ENCODE assay signal across 26 cellular contexts in the genomic region with DNA sequence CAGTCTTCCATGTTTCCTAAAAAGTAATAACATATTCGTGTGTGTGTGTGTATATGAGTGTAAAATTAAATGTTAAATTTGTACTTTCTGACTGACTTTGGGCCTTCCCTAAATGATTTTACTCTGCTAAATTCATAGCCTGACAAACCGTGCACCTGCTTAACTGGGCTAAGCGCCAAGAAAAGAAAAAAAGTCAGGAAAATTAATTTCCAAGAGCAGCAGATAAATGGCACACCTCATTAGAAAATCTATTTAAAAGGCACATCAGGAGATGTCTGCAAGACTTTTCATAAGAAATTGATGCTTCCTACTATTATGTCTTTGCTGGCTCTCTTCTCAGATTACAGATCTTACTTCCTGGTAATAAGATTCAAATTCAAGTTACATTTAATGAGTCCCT.
DNase-seq lines count a peak whose midpoint lies in the region; ATAC-seq, FAIRE-seq and TF ChIP-seq lines count a peak whose summit lies in the region.
"Had no signal": no experiment of that assay in that cellular context is flagged by ENCODE, and none has a peak within 500 bp of the region (broad histone marks: within the 10 kb centered on the region; RNA-seq: fewer than 3 reads in every experiment).

No MANE protein-coding gene starts in this region.

- WGBS in small intestine, 3 donors, result 8 to 35% (median 19%) methylated on average over 3 of the region's 3 CpGs

- TF ChIP-seq CTCF in brain microvascular endothelial cell (IDR thresholded peaks at IDR 0.05; ENCODE audit: low read depth, low read length, missing control alignments), result no peak

- H3K4me1 ChIP-seq in small intestine (ENCODE audit: control insufficient read depth in 2 of 2, insufficient read depth in 1 of 2, low read depth in 1 of 2, low read length in 1 of 2), result no peaks in the 10 kb centered on the region
- H3K4me1 ChIP-seq: BE2C, gastroesophageal sphincter, left lung, upper lobe of left lung had no signal

- DNase-seq in NCI-H2196 (lab: John Stamatoyannopoulos, UW; ENCODE audit: unreplicated experiment) (peak; percentile 17), NCI-H2196 treated with DMSO at 0.1 percent for 48 hours (lab: John Stamatoyannopoulos, UW; ENCODE audit: unreplicated experiment) (no peak), NCI-H1694 (lab: John Stamatoyannopoulos, UW) (peak; percentile 22), NCI-H345 (lab: John Stamatoyannopoulos, UW) (peak; percentile 62), cerebellar nuclear complex (lab: John Stamatoyannopoulos, UW) (no peak), left ventricle myocardium superior (no peak), brain microvascular endothelial cell (no peak), small intestine (no peak)
- DNase-seq: activated CD4-positive, alpha-beta T cell treated with anti-CD3 and anti-CD28 coated beads, Interleukin-2, amount 50 U/mL, for 1 hour; activated naive CD4-positive, alpha-beta T cell treated with anti-CD3 and anti-CD28 coated beads for 36 hours; amygdala; BE2C; cortex of kidney; HCEC 1CT; hypothalamus; left lung; midbrain; natural killer cell; NCI-H1048; retina; T-helper 9 cell; upper lobe of left lung had no signal

- H3K27me3 ChIP-seq in brain microvascular endothelial cell (replicated peaks) (no peaks in the 10 kb centered on the region), small intestine (ENCODE audit: control insufficient read depth in 2 of 2, insufficient read depth in 2 of 2, low read length in 2 of 2) (no peaks in the 10 kb centered on the region)
- H3K27me3 ChIP-seq: BE2C, gastroesophageal sphincter, left lung, upper lobe of left lung had no signal

- no peak for FAIRE-seq in small intestine (lab: Jason Lieb, UNC)
- FAIRE-seq: bronchial epithelial cell, endometrium had no signal

- H3K9me3 ChIP-seq in small intestine (ENCODE audit: control insufficient read depth, low read depth), result peaks cover 1% of the 10 kb centered on the region
- H3K9me3 ChIP-seq: BE2C, gastroesophageal sphincter, left lung, upper lobe of left lung had no signal

- in situ Hi-C loops in brain microvascular endothelial cell (cut with HindIII; ENCODE audit: low pct_ligation_motif_present, low sequenced_read_pairs), result no loop called here

- H3K4me3 ChIP-seq in brain microvascular endothelial cell (ENCODE audit: low read depth, low read length) (no peak overlapping the region), small intestine (ENCODE audit: low read depth in 1 of 2, low read length in 2 of 2) (no peak overlapping the region)
- H3K4me3 ChIP-seq: gastroesophageal sphincter, left lung, upper lobe of left lung had no signal

- intact Hi-C loops in left ventricle myocardium superior (cut with micrococcal nuclease), result no loop called here

- H3K27ac ChIP-seq in brain microvascular endothelial cell (no peak overlapping the region), small intestine (ENCODE audit: low read depth in 1 of 2, low read length in 1 of 2) (no peak overlapping the region)
- H3K27ac ChIP-seq: gastroesophageal sphincter, HL-60, left lung, upper lobe of left lung had no signal

- ATAC-seq in left ventricle myocardium superior, result no peak
- ATAC-seq: gastroesophageal sphincter, left lung, natural killer cell had no signal

- H3K36me3 ChIP-seq in brain microvascular endothelial cell (replicated peaks) (no peaks in the 10 kb centered on the region), small intestine (ENCODE audit: control insufficient read depth in 2 of 2, insufficient read depth in 2 of 2, low read length in 2 of 2) (no peaks in the 10 kb centered on the region)
- H3K36me3 ChIP-seq: BE2C, gastroesophageal sphincter, left lung, upper lobe of left lung had no signal

Comparison
In these comparisons a context has a peak if more than half of its experiments do, and no peak if none do; other contexts are left out.
1. DNase-seq: peak in NCI-H2196 (single experiment), NCI-H1694 (single experiment) and NCI-H345 (single experiment); none in NCI-H2196 treated with DMSO at 0.1 percent for 48 hours (single experiment), cerebellar nuclear complex (0 of 2), left ventricle myocardium superior (single experiment), brain microvascular endothelial cell (single experiment) and small intestine (single experiment).